Comparison of ENCODE assay signal across 1 cellular context in the genomic region with DNA sequence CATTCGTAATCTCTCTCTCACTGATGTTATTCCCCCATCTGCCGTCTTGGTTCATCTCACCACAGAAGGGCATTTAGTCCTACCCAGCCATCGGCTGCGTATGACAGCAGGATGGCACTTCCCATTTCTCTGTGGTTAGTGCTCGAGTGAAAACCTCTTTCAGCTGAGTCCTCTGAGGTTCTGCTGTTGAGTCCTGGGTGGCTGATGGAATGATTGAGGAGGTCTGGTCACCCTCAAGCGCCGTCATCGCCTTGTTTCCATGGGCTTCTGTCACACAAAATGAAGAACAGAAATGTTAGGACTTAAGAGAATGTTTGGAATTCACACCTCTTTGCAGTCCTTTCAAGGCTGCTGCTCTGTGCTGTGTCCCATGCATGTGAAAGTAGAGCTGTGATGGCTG.
TF ChIP-seq lines count a peak whose summit lies in the region.

No MANE protein-coding gene starts in this region.

TF ChIP-seq in K562, 482 proteins besides CTCF, POLR2A, EP300 and RAD21 (continued from another document):
- TF ChIP-seq, protein P1, sequence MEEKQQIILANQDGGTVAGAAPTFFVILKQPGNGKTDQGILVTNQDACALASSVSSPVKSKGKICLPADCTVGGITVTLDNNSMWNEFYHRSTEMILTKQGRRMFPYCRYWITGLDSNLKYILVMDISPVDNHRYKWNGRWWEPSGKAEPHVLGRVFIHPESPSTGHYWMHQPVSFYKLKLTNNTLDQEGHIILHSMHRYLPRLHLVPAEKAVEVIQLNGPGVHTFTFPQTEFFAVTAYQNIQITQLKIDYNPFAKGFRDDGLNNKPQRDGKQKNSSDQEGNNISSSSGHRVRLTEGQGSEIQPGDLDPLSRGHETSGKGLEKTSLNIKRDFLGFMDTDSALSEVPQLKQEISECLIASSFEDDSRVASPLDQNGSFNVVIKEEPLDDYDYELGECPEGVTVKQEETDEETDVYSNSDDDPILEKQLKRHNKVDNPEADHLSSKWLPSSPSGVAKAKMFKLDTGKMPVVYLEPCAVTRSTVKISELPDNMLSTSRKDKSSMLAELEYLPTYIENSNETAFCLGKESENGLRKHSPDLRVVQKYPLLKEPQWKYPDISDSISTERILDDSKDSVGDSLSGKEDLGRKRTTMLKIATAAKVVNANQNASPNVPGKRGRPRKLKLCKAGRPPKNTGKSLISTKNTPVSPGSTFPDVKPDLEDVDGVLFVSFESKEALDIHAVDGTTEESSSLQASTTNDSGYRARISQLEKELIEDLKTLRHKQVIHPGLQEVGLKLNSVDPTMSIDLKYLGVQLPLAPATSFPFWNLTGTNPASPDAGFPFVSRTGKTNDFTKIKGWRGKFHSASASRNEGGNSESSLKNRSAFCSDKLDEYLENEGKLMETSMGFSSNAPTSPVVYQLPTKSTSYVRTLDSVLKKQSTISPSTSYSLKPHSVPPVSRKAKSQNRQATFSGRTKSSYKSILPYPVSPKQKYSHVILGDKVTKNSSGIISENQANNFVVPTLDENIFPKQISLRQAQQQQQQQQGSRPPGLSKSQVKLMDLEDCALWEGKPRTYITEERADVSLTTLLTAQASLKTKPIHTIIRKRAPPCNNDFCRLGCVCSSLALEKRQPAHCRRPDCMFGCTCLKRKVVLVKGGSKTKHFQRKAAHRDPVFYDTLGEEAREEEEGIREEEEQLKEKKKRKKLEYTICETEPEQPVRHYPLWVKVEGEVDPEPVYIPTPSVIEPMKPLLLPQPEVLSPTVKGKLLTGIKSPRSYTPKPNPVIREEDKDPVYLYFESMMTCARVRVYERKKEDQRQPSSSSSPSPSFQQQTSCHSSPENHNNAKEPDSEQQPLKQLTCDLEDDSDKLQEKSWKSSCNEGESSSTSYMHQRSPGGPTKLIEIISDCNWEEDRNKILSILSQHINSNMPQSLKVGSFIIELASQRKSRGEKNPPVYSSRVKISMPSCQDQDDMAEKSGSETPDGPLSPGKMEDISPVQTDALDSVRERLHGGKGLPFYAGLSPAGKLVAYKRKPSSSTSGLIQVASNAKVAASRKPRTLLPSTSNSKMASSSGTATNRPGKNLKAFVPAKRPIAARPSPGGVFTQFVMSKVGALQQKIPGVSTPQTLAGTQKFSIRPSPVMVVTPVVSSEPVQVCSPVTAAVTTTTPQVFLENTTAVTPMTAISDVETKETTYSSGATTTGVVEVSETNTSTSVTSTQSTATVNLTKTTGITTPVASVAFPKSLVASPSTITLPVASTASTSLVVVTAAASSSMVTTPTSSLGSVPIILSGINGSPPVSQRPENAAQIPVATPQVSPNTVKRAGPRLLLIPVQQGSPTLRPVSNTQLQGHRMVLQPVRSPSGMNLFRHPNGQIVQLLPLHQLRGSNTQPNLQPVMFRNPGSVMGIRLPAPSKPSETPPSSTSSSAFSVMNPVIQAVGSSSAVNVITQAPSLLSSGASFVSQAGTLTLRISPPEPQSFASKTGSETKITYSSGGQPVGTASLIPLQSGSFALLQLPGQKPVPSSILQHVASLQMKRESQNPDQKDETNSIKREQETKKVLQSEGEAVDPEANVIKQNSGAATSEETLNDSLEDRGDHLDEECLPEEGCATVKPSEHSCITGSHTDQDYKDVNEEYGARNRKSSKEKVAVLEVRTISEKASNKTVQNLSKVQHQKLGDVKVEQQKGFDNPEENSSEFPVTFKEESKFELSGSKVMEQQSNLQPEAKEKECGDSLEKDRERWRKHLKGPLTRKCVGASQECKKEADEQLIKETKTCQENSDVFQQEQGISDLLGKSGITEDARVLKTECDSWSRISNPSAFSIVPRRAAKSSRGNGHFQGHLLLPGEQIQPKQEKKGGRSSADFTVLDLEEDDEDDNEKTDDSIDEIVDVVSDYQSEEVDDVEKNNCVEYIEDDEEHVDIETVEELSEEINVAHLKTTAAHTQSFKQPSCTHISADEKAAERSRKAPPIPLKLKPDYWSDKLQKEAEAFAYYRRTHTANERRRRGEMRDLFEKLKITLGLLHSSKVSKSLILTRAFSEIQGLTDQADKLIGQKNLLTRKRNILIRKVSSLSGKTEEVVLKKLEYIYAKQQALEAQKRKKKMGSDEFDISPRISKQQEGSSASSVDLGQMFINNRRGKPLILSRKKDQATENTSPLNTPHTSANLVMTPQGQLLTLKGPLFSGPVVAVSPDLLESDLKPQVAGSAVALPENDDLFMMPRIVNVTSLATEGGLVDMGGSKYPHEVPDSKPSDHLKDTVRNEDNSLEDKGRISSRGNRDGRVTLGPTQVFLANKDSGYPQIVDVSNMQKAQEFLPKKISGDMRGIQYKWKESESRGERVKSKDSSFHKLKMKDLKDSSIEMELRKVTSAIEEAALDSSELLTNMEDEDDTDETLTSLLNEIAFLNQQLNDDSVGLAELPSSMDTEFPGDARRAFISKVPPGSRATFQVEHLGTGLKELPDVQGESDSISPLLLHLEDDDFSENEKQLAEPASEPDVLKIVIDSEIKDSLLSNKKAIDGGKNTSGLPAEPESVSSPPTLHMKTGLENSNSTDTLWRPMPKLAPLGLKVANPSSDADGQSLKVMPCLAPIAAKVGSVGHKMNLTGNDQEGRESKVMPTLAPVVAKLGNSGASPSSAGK (IDR thresholded peaks at IDR 0.05) = no peak
- TF ChIP-seq PML (IDR thresholded peaks at IDR 0.05; ENCODE audit: low read length) (no peak), ZSCAN32 (CRISPR knock-in tag; IDR thresholded peaks at IDR 0.05) (no peak), ETV5 (CRISPR knock-in tag; IDR thresholded peaks at IDR 0.05; ENCODE audit: low read depth) (no peak), BHLHE40 (IDR thresholded peaks at IDR 0.05; ENCODE audit: low read length) (no peak)
- TF ChIP-seq, protein P2, sequence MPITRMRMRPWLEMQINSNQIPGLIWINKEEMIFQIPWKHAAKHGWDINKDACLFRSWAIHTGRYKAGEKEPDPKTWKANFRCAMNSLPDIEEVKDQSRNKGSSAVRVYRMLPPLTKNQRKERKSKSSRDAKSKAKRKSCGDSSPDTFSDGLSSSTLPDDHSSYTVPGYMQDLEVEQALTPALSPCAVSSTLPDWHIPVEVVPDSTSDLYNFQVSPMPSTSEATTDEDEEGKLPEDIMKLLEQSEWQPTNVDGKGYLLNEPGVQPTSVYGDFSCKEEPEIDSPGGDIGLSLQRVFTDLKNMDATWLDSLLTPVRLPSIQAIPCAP (CRISPR knock-in tag; IDR thresholded peaks at IDR 0.05; ENCODE audit: borderline replicate concordance) = no peak
